In the genomic region with DNA sequence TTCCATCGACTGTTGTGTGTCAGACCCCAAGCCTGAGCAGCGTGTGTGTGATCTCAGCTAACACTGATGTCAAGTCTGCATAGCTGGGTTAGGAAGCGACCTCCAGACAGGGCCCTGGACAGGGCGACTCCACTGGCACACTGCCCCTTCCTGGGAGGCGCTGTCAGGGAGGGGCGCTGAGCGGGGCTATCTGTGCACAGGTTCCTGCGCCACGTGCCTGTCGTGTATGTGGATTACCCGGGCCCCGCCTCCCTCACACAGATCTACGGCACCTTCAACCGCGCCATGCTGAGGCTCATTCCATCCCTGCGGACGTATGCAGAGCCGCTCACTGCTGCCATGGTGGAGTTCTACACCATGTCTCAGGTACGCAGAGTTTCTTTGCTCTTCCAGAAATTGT, we compare ENCODE assay signal across 32 cellular contexts. TPM values are rescaled to one million over a fixed set of nuclear protein-coding genes. Genes with fewer than 3 reads are reported as not detected.
DNase-seq lines count a peak whose midpoint lies in the region; ATAC-seq, FAIRE-seq and TF ChIP-seq lines count a peak whose summit lies in the region.
"Had no signal": no experiment of that assay in that cellular context is flagged by ENCODE, and none has a peak within 500 bp of the region (broad histone marks: within the 10 kb centered on the region; RNA-seq: fewer than 3 reads in every experiment).

No MANE protein-coding gene starts in this region.

- no peaks in the 10 kb centered on the region for H3K79me2 ChIP-seq in H1 (ENCODE audit: control insufficient read depth in 1 of 2, insufficient read depth in 2 of 2, low read length in 2 of 2)

- no peak for TF ChIP-seq EP300 in H1 (IDR thresholded peaks at IDR 0.05; ENCODE audit: borderline replicate concordance in 1 of 2, low read depth in 2 of 2, low read length in 2 of 2)

- H4K8ac ChIP-seq in H1 (ENCODE audit: extremely low read depth, insufficient read depth, low read length) = no peak overlapping the region

- H3K18ac ChIP-seq in H1 (ENCODE audit: extremely low read depth, low read length) = no peak overlapping the region

- H3K56ac ChIP-seq in H1 (replicated peaks; ENCODE audit: insufficient read length, low read depth, low read length) = no peak overlapping the region

- no peak overlapping the region for H3K4me2 ChIP-seq in H1 (ENCODE audit: insufficient read depth in 1 of 2, low read depth in 2 of 2, low read length in 2 of 2)

- H2BK12ac ChIP-seq in H1 (ENCODE audit: low read depth, low read length) = no peak overlapping the region

- peaks cover 4% of the 10 kb centered on the region in 2 experiments for H4K20me1 ChIP-seq in H1 (replicated peaks in 1 of 2; ENCODE audit: control insufficient read depth in 1 of 2, insufficient read depth in 2 of 2, low read length in 2 of 2)

- H3K23me2 ChIP-seq in H1 (ENCODE audit: low read depth, low read length) = no peaks in the 10 kb centered on the region

- H3K27ac ChIP-seq in KOPT-K1 (ENCODE audit: low read depth, low read length, poor library complexity, severe bottlenecking) (peak overlapping the region; percentile 92), H1 (ENCODE audit: low read depth, low read length) (no peak overlapping the region)
- H3K27ac ChIP-seq: cardiac muscle cell, coronary artery, ovary, thyroid gland had no signal

- H2AK5ac ChIP-seq in H1 (ENCODE audit: low read depth, low read length) = no peak overlapping the region

- no peaks in the 10 kb centered on the region for H3K79me1 ChIP-seq in H1 (ENCODE audit: low read depth, low read length)

- TF ChIP-seq POLR2A in H1 (IDR thresholded peaks at IDR 0.05; ENCODE audit: control extremely low read depth in 1 of 2, low read depth in 2 of 2, low read length in 2 of 2) = no peak

- CTCF ChIA-PET in H1 (lab: Charles Lee; ENCODE audit: partially characterized antibody) = interaction anchor here (1.0 to 1.2 kb wide), 3 partner anchors 16 to 141 kb away, joined by 3 read pairs; no protein-coding TSS in a partner anchor

- no peak overlapping the region for H4K91ac ChIP-seq in H1 (replicated peaks; ENCODE audit: insufficient read length, low read length)

- peak overlapping the region; percentile 84 to 90 for H3K27ac Mint-ChIP-seq in activated naive CD4-positive, alpha-beta T cell treated with anti-CD3 and anti-CD28 coated beads, Interleukin-2, amount 50 U/mL, for 72 hours
- H3K27ac Mint-ChIP-seq in stimulated activated naive CD8-positive, alpha-beta T cell treated with anti-CD3 and anti-CD28 coated beads, Interleukin-15, amount 100 ng/mL, for 72 hours = peak overlapping the region; percentile 33 to 59
- H3K27ac Mint-ChIP-seq: activated naive CD4-positive, alpha-beta T cell treated with anti-CD3 and anti-CD28 coated beads, Interleukin-2, amount 50 U/mL, for 24 hours; activated T-cell treated with anti-CD3 and anti-CD28 coated beads, Interleukin-2, amount 50 U/mL, for 72 hours; B cell; immature natural killer cell had no signal

- no peak overlapping the region for H2BK15ac ChIP-seq in H1 (ENCODE audit: low read length)

- H3K36me3 ChIP-seq in KOPT-K1 (ENCODE audit: insufficient read depth, low read length) (peaks cover 93% of the 10 kb centered on the region), H1 (ENCODE audit: control insufficient read depth in 2 of 4, insufficient read depth in 4 of 4, low read length in 3 of 4) (peaks cover 50 to 92% (median 76%) of the 10 kb centered on the region in 4 experiments)
- H3K36me3 ChIP-seq: ovary had no signal

- DNase-seq in activated naive CD4-positive, alpha-beta T cell treated with anti-CD3 and anti-CD28 coated beads, Interleukin-2, amount 50 U/mL, for 72 hours (ENCODE audit: low spot score in 2 of 2) = no peak
- DNase-seq in activated naive CD4-positive, alpha-beta T cell treated with anti-CD3 and anti-CD28 coated beads, Interleukin-2, amount 50 U/mL, for 16 hours = no peak
- DNase-seq in H1 (ENCODE audit: low read depth in 1 of 2, low spot score in 2 of 2) = no peak
- no peak for DNase-seq in stimulated activated naive CD8-positive, alpha-beta T cell treated with anti-CD3 and anti-CD28 coated beads, Interleukin-15, amount 100 ng/mL, for 72 hours
- DNase-seq in H4 (ENCODE audit: low spot score) = no peak
- DNase-seq in NCI-H82 treated with DMSO at 0.1 percent for 48 hours (lab: John Stamatoyannopoulos, UW; ENCODE audit: unreplicated experiment) = no peak
- DNase-seq: ACHN; activated CD4-positive, alpha-beta T cell treated with anti-CD3 and anti-CD28 coated beads for 48 hours; activated CD8-positive, alpha-beta memory T cell treated with anti-CD3 and anti-CD28 coated beads, Interleukin-2, amount 10 ng/mL, durations not matched to agents 7 days and 5 days; activated T-cell treated with anti-CD3 and anti-CD28 coated beads, Interleukin-2, amount 50 U/mL, for 72 hours; effector CD8-positive, alpha-beta T cell; H7; immature natural killer cell; left colon; mammary epithelial cell; MV-4-11; NCI-H1436 treated with DMSO at 0.1 percent for 48 hours; NCI-H2107; NCI-H345; NCI-H69; ovary; SHP77; stimulated activated naive CD4-positive, alpha-beta T cell treated with Interleukin-2 at 50 U/mL for 16 hours; thyroid gland had no signal

- no peak for ATAC-seq in activated naive CD4-positive, alpha-beta T cell treated with anti-CD3 and anti-CD28 coated beads, Interleukin-2, amount 50 U/mL, for 72 hours
- ATAC-seq in stimulated activated naive CD8-positive, alpha-beta T cell treated with anti-CD3 and anti-CD28 coated beads, Interleukin-15, amount 100 ng/mL, for 72 hours = no peak
- ATAC-seq: activated CD8-positive, alpha-beta memory T cell treated with anti-CD3 and anti-CD28 coated beads, Interleukin-2, amount 10 ng/mL, durations not matched to agents 7 days and 5 days; activated T-cell treated with anti-CD3 and anti-CD28 coated beads, Interleukin-2, amount 50 U/mL, for 72 hours; left colon; Panc1 had no signal

- no peak overlapping the region for H3K4ac ChIP-seq in H1 (replicated peaks; ENCODE audit: insufficient read length, low read depth, low read length)

- H3K27me3 ChIP-seq in H1 (replicated peaks in 1 of 4; ENCODE audit: control insufficient read depth in 3 of 4, extremely low read depth in 1 of 4, insufficient read depth in 3 of 4, low read length in 3 of 4) = no peaks in the 10 kb centered on the region
- H3K27me3 ChIP-seq: cardiac muscle cell, ovary, thyroid gland had no signal

- no peak overlapping the region for H2BK20ac ChIP-seq in H1 (ENCODE audit: low read length)

- H3K9ac ChIP-seq in H1 (replicated peaks in 1 of 4; ENCODE audit: extremely low read depth in 1 of 4, low read depth in 3 of 4, low read length in 3 of 4) = no peak overlapping the region

- peaks cover 34% of the 10 kb centered on the region for H3K4me1 Mint-ChIP-seq in stimulated activated naive CD8-positive, alpha-beta T cell treated with anti-CD3 and anti-CD28 coated beads, Interleukin-15, amount 100 ng/mL, for 72 hours
- H3K4me1 Mint-ChIP-seq: B cell, immature natural killer cell, neural crest cell had no signal

- H3K9me3 ChIP-seq in KOPT-K1 (ENCODE audit: insufficient read depth, low read length, poor library complexity, severe bottlenecking) = no peaks in the 10 kb centered on the region
- no peaks in the 10 kb centered on the region for H3K9me3 ChIP-seq in H1 (ENCODE audit: insufficient read depth in 2 of 2, low read depth in 1 of 2, low read length in 1 of 2)
- H3K9me3 ChIP-seq: ovary, thyroid gland had no signal

- POLR2A ChIA-PET in H1 (lab: Charles Lee; ENCODE audit: partially characterized antibody) = no interaction called here

- TF ChIP-seq CTCF in H1 (IDR thresholded peaks at IDR 0.05; ENCODE audit: control extremely low read depth in 1 of 3, insufficient read depth in 1 of 3, low read depth in 1 of 3, low read length in 3 of 3) = no peak

- no peak overlapping the region for H2BK120ac ChIP-seq in H1 (replicated peaks; ENCODE audit: low read depth, low read length)

- H3K36me3 Mint-ChIP-seq in activated naive CD4-positive, alpha-beta T cell treated with anti-CD3 and anti-CD28 coated beads, Interleukin-2, amount 50 U/mL, for 72 hours = peaks cover 35 to 63% of the 10 kb centered on the region in 2 donors

- TF ChIP-seq RAD21 in H1 (IDR thresholded peaks at IDR 0.05 in 1 of 2, conservative IDR thresholded peaks at IDR 0.05 in 1 of 2; ENCODE audit: low read depth in 2 of 2, low read length in 2 of 2) = no peak

- no peak overlapping the region for H3K4me3 ChIP-seq in H1 (ENCODE audit: extremely low read depth in 1 of 4, insufficient read depth in 2 of 4, low read depth in 3 of 4, low read length in 4 of 4)
- H3K4me3 ChIP-seq: cardiac muscle cell, coronary artery, ovary, thyroid gland had no signal

- no peak overlapping the region for H3K23ac ChIP-seq in H1 (ENCODE audit: insufficient read length)

- no peaks in the 10 kb centered on the region for H3K4me1 ChIP-seq in H1 (replicated peaks in 1 of 4; ENCODE audit: control insufficient read depth in 3 of 4, insufficient read depth in 4 of 4, low read length in 3 of 4)
- H3K4me1 ChIP-seq: thyroid gland had no signal

- H2AFZ ChIP-seq in H1 (ENCODE audit: low read length) = no peak overlapping the region

- WGBS in H1 (ENCODE audit: extremely low coverage in 1 of 2, insufficient coverage in 1 of 2, insufficient read length in 1 of 2, insufficient replicate concordance in 2 of 2, low coverage in 1 of 2, low lambda C conversion rate in 2 of 2, missing lambda C conversion rate in 1 of 2), 2 experiments = 95% methylated on average over 19 of the region's 19 CpGs; no CpG with 5 or more reads in 1 of the 2 experiments

- no peak overlapping the region for H4K5ac ChIP-seq in H1 (ENCODE audit: insufficient read length, low read depth, low read length)

- H3K9me3 Mint-ChIP-seq in activated naive CD4-positive, alpha-beta T cell treated with anti-CD3 and anti-CD28 coated beads, Interleukin-2, amount 50 U/mL, for 72 hours = no peaks in the 10 kb centered on the region
- no peaks in the 10 kb centered on the region for H3K9me3 Mint-ChIP-seq in stimulated activated naive CD8-positive, alpha-beta T cell treated with anti-CD3 and anti-CD28 coated beads, Interleukin-15, amount 100 ng/mL, for 72 hours
- H3K9me3 Mint-ChIP-seq: activated naive CD4-positive, alpha-beta T cell treated with anti-CD3 and anti-CD28 coated beads, Interleukin-2, amount 50 U/mL, for 24 hours; activated T-cell treated with anti-CD3 and anti-CD28 coated beads, Interleukin-2, amount 50 U/mL, for 72 hours; immature natural killer cell; neural crest cell had no signal

- no peak overlapping the region for H3K4me3 Mint-ChIP-seq in stimulated activated naive CD8-positive, alpha-beta T cell treated with anti-CD3 and anti-CD28 coated beads, Interleukin-15, amount 100 ng/mL, for 72 hours
- H3K4me3 Mint-ChIP-seq: activated CD8-positive, alpha-beta memory T cell treated with anti-CD3 and anti-CD28 coated beads, Interleukin-2, amount 10 ng/mL, durations not matched to agents 7 days and 5 days; activated naive CD4-positive, alpha-beta T cell treated with anti-CD3 and anti-CD28 coated beads, Interleukin-2, amount 50 U/mL, for 24 hours; activated T-cell treated with anti-CD3 and anti-CD28 coated beads, Interleukin-2, amount 50 U/mL, for 72 hours; B cell; immature natural killer cell; neural crest cell had no signal

- no peak overlapping the region for H3K14ac ChIP-seq in H1 (ENCODE audit: insufficient read length)

- H3K27me3 Mint-ChIP-seq in stimulated activated naive CD8-positive, alpha-beta T cell treated with anti-CD3 and anti-CD28 coated beads, Interleukin-15, amount 100 ng/mL, for 72 hours = no peaks in the 10 kb centered on the region
- H3K27me3 Mint-ChIP-seq: activated CD8-positive, alpha-beta memory T cell treated with anti-CD3 and anti-CD28 coated beads, Interleukin-2, amount 10 ng/mL, durations not matched to agents 7 days and 5 days; activated naive CD4-positive, alpha-beta T cell treated with anti-CD3 and anti-CD28 coated beads, Interleukin-2, amount 50 U/mL, for 24 hours; B cell had no signal

- H2BK5ac ChIP-seq in H1 (ENCODE audit: low read depth, low read length) = no peak overlapping the region

- no peak for FAIRE-seq in H1 (lab: Jason Lieb, UNC)
- FAIRE-seq: GM12892 had no signal

RNA-seq across cellular contexts. Expression of a gene that starts 53.9 kb away (rescaled TPM):
- total RNA-seq in activated naive CD4-positive, alpha-beta T cell treated with anti-CD3 and anti-CD28 coated beads, Interleukin-2, amount 50 U/mL, for 72 hours = 100 to 1,000 TPM; 368 to 465 TPM
- 364 and 387 TPM in 2 replicates for total RNA-seq in H1 (2021; fragmentation: NEBNext Ultra II Directional; extraction: Animal tissue kit (Norgen Biotek cat#: 25700))
- polyA plus RNA-seq in H1 (2011; rRNA removed) = 238 and 257 TPM in 2 replicates
- 174 TPM for polyA plus RNA-seq in H1 (2011; cell fraction: cytosol; rRNA removed)
- 905 TPM for polyA plus RNA-seq in H1 (2011; cell fraction: nucleus; rRNA removed)
- polyA plus RNA-seq in H1 (2012, experiment 1 of 2) = 300 to 369 TPM (median 332 TPM) in 4 replicates
- polyA plus RNA-seq in H1 (2012, experiment 2 of 2) = 34.8 TPM
- polyA plus RNA-seq in H1 (2013, experiment 1 of 2) = 163 TPM
- 123 TPM for polyA plus RNA-seq in H1 (2013, experiment 2 of 2)
- polyA minus RNA-seq in H1 (2011; rRNA and poly(A)+ RNA removed) = 489 and 721 TPM in 2 replicates
- polyA minus RNA-seq in H1 (2011; cell fraction: cytosol; rRNA and poly(A)+ RNA removed) = 350 TPM
- 569 TPM for polyA minus RNA-seq in H1 (2011; cell fraction: nucleus; rRNA and poly(A)+ RNA removed)
- total RNA-seq in H4 (2014; rRNA removed; shearing (Covaris generic)) = 112 and 113 TPM in 2 replicates
